Comparison of ENCODE assay signal across 32 cellular contexts in the genomic region with DNA sequence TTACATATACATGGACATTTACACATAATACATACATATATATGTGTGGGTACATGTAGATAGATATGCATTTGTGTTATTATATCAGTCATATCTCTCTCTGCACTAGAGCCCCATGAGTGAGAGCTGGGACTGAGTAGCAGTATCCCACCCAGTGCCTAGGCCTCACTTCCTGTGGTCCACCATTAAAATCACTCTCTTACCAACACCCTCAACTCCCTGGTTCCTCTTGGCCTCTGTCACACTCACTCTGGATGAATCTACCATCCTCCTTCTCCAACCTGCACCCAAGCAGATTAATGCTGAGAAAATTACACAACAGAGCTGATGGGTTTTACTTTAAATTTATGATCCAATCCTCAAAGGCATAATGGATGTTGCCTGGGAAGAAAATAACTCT.
"Had no signal": no experiment of that assay in that cellular context is flagged by ENCODE, and none has a peak within 500 bp of the region (broad histone marks: within the 10 kb centered on the region; RNA-seq: fewer than 3 reads in every experiment).

No MANE protein-coding gene starts in this region.

- H3K36me3 Mint-ChIP-seq: naive B cell; natural killer cell treated with Interleukin-12 subunit alpha and Interleukin-12 subunit beta and Interleukin-15 and Interleukin-18, amount 100 ng/mL, for 72 hours; stimulated activated memory B cell treated with anti-CD40 and anti-IgM and Interleukin-4, amounts not matched to agents 10 μg/mL and 1 μg/mL and 100 μg/mL, for 72 hours had no signal

- DNase-seq: naive B cell; naive thymus-derived CD8-positive, alpha-beta T cell; nephron progenitor cell; nucleus accumbens; ovary; psoas muscle; right cardiac atrium; spleen; stimulated activated CD4-positive, alpha-beta T cell treated with anti-CD3 and anti-CD28 coated beads, Interleukin-12 subunit alpha, Interleukin-12 subunit beta, amount 100 ng/mL, for 4 hours; stimulated activated CD4-positive, alpha-beta T cell treated with anti-CD3 and anti-CD28 coated beads, Interleukin-1b, Interleukin-23, amount 100 ng/mL, for 48 hours; stimulated activated CD4-positive, alpha-beta T cell treated with anti-CD3 and anti-CD28 coated beads, Interleukin-4, amount 100 ng/mL, for 1 hour; stimulated activated CD4-positive, alpha-beta T cell treated with anti-CD3 and anti-CD28 coated beads, Interleukin-4, amount 100 ng/mL, for 4 hours; stimulated activated CD8-positive, alpha-beta memory T cell treated with anti-CD3 and anti-CD28 coated beads, Interleukin-4, amount 100 ng/mL, for 48 hours; stimulated activated naive CD4-positive, alpha-beta T cell; stimulated activated naive CD8-positive, alpha-beta T cell treated with anti-CD3 and anti-CD28 coated beads, Interleukin-15, amount 100 ng/mL, for 72 hours; stimulated activated naive CD8-positive, alpha-beta T cell treated with anti-CD3 and anti-CD28 coated beads, Interleukin-15, Interleukin-2, amounts not matched to agents 100 U/mL and 50 U/mL, for 24 hours; substantia nigra; thyroid gland; trophoblast cell; upper lobe of left lung had no signal

- H3K4me1 ChIP-seq: vagina had no signal

- H3K4me3 ChIP-seq: ovary, psoas muscle, skin epidermis, smooth muscle cell, spleen, suprapubic skin, thoracic aorta, thyroid gland, tibial nerve, upper lobe of left lung, vagina had no signal

- H3K4me3 Mint-ChIP-seq: naive thymus-derived CD8-positive, alpha-beta T cell; natural killer cell treated with Interleukin-12 subunit alpha and Interleukin-12 subunit beta and Interleukin-15 and Interleukin-18, amount 100 ng/mL, for 72 hours; nephron progenitor cell; neural crest cell; stimulated activated memory B cell treated with anti-CD40 and anti-IgM and Interleukin-4, amounts not matched to agents 10 μg/mL and 1 μg/mL and 100 μg/mL, for 72 hours; stimulated activated naive CD8-positive, alpha-beta T cell treated with anti-CD3 and anti-CD28 coated beads, Interleukin-15, amount 100 ng/mL, for 72 hours had no signal

- H3K4me2 ChIP-seq: smooth muscle cell had no signal

- H3K27me3 Mint-ChIP-seq: stimulated activated memory B cell treated with anti-CD40 and anti-IgM and Interleukin-4, amounts not matched to agents 10 μg/mL and 1 μg/mL and 100 μg/mL, for 72 hours had no signal

- H3K27ac Mint-ChIP-seq: natural killer cell treated with Interleukin-12 subunit alpha and Interleukin-12 subunit beta and Interleukin-15 and Interleukin-18, amount 100 ng/mL, for 72 hours; nephron progenitor cell; progenitor cell of endocrine pancreas; stimulated activated memory B cell treated with anti-CD40 and anti-IgM and Interleukin-4, amounts not matched to agents 10 μg/mL and 1 μg/mL and 100 μg/mL, for 72 hours had no signal

- H3K27me3 ChIP-seq: neutrophil, ovary, suprapubic skin, thyroid gland, tibial nerve, upper lobe of left lung, vagina had no signal

- H3K9me3 ChIP-seq: neutrophil, ovary, psoas muscle, spleen, suprapubic skin, thoracic aorta, thyroid gland, tibial nerve, upper lobe of left lung, vagina had no signal

- H3K36me3 ChIP-seq: neutrophil, ovary, spleen, suprapubic skin, thoracic aorta, thyroid gland, tibial nerve, upper lobe of left lung, vagina had no signal

- H3K9me3 Mint-ChIP-seq: naive thymus-derived CD8-positive, alpha-beta T cell; natural killer cell treated with Interleukin-12 subunit alpha and Interleukin-12 subunit beta and Interleukin-15 and Interleukin-18, amount 100 ng/mL, for 72 hours; neural crest cell; stimulated activated memory B cell treated with anti-CD40 and anti-IgM and Interleukin-4, amounts not matched to agents 10 μg/mL and 1 μg/mL and 100 μg/mL, for 72 hours; stimulated activated naive CD8-positive, alpha-beta T cell treated with anti-CD3 and anti-CD28 coated beads, Interleukin-15, amount 100 ng/mL, for 72 hours had no signal

- H3K27ac ChIP-seq: neutrophil, ovary, psoas muscle, skin epidermis, spleen, suprapubic skin, thoracic aorta, thyroid gland, tibial nerve, upper lobe of left lung, vagina had no signal

- ATAC-seq: naive thymus-derived CD8-positive, alpha-beta T cell; natural killer cell treated with Interleukin-12 subunit alpha and Interleukin-12 subunit beta and Interleukin-15 and Interleukin-18, amount 100 ng/mL, for 72 hours; psoas muscle; right cardiac atrium; sciatic nerve; stimulated activated memory B cell treated with anti-CD40 and anti-IgM and Interleukin-4, amounts not matched to agents 10 μg/mL and 1 μg/mL and 100 μg/mL, for 72 hours; stimulated activated naive CD8-positive, alpha-beta T cell treated with anti-CD3 and anti-CD28 coated beads, Interleukin-15, amount 100 ng/mL, for 72 hours; stimulated activated naive CD8-positive, alpha-beta T cell treated with anti-CD3 and anti-CD28 coated beads, Interleukin-15, Interleukin-2, amounts not matched to agents 100 U/mL and 50 U/mL, for 24 hours had no signal
